Comparison of ENCODE assay signal across 9 cellular contexts in the genomic region with DNA sequence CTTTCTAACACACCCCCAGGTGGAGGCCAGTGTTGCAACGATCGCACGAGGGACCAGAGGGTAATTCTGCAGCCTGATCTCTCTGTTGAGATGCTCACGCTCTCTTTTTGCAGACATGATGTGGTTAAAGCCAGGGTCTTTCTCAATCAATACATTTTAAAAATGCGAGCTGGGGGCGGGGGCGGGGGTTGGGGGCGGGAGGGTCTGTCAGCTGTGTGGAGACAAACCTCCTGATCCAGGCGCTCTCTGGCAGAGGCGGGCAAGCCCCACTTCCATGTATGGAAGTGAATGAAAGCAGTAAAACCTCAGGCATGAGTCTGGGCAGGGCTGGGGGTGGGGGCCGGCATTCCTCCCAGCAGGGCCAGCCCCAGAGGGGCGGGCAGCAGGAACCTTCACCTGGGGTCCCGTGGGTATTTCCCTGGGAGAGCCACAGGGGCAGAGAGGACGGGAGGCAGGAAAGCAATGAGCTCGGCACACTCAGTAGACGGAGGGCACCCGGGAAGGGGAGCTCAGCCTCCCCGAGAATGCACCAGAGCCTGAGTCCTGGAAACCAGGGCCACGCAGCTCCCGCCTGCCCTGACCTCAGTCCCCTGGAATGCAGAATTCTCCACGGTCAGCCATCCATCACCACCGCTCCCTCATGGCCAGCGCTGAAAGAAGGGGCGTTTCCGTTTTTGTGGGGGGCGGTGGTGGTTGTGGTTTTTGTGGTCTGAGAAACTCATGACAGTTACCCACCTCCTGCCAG. TPM values are rescaled to one million over a fixed set of nuclear protein-coding genes. Genes with fewer than 3 reads are reported as not detected.
DNase-seq lines count a peak whose midpoint lies in the region; ATAC-seq and TF ChIP-seq lines count a peak whose summit lies in the region.
"Had no signal": no experiment of that assay in that cellular context is flagged by ENCODE, and none has a peak within 500 bp of the region (broad histone marks: within the 10 kb centered on the region; RNA-seq: fewer than 3 reads in every experiment).

No MANE protein-coding gene starts in this region.

- peak overlapping the region; percentile 95 for H3K27ac Mint-ChIP-seq in mesothelial cell of epicardium
- no peak overlapping the region for H3K27ac Mint-ChIP-seq in CD4-positive, alpha-beta memory T cell

- H3K4me1 Mint-ChIP-seq in mesothelial cell of epicardium = peaks cover 45% of the 10 kb centered on the region
- no peaks in the 10 kb centered on the region for H3K4me1 Mint-ChIP-seq in CD4-positive, alpha-beta memory T cell

- ATAC-seq in HG03442 (IDR thresholded peaks at IDR 0.05; ENCODE audit: unreplicated experiment) = no peak

- H3K36me3 ChIP-seq in MG63 = peaks cover 3% of the 10 kb centered on the region; the same call in 1 of the 2 replicates
- H3K36me3 ChIP-seq in CD4-positive, alpha-beta memory T cell (ENCODE audit: insufficient read depth, low read length) = no peaks in the 10 kb centered on the region

- no peaks in the 10 kb centered on the region for H3K9me3 Mint-ChIP-seq in mesothelial cell of epicardium
- H3K9me3 Mint-ChIP-seq in CD4-positive, alpha-beta memory T cell = no peaks in the 10 kb centered on the region

- H3K27me3 Mint-ChIP-seq in mesothelial cell of epicardium (ENCODE audit: low read depth) = no peaks in the 10 kb centered on the region
- peaks cover 7 to 14% of the 10 kb centered on the region in 2 donors for H3K27me3 Mint-ChIP-seq in CD4-positive, alpha-beta memory T cell

- no peak for TF ChIP-seq CTCF in AG09319 (IDR thresholded peaks at IDR 0.05; ENCODE audit: low read depth, low read length)
- no peak for TF ChIP-seq CTCF in coronary artery (IDR thresholded peaks at IDR 0.05)
- no peak for TF ChIP-seq CTCF in mesothelial cell of epicardium (IDR thresholded peaks at IDR 0.05; ENCODE audit: unreplicated experiment)

- H3K4me3 Mint-ChIP-seq in mesothelial cell of epicardium = peak overlapping the region; percentile 45
- no peak overlapping the region for H3K4me3 Mint-ChIP-seq in CD4-positive, alpha-beta memory T cell

- H3K4me1 ChIP-seq in CD4-positive, alpha-beta memory T cell (ENCODE audit: insufficient read depth, low read length) = peaks cover 4% of the 10 kb centered on the region

- CTCF ChIA-PET in CD4-positive, alpha-beta memory T cell (lab: Charles Lee; ENCODE audit: partially characterized antibody) = no interaction called here

- H3K4me3 ChIP-seq in MG63 (no peak overlapping the region), coronary artery (peak overlapping the region; percentile 48)
- H3K4me3 ChIP-seq in CD4-positive, alpha-beta memory T cell (ENCODE audit: low read length in 2 of 2) = no peak overlapping the region

- no peaks in the 10 kb centered on the region for H3K36me3 Mint-ChIP-seq in mesothelial cell of epicardium
- no peaks in the 10 kb centered on the region for H3K36me3 Mint-ChIP-seq in CD4-positive, alpha-beta memory T cell

- intact Hi-C loops in head of caudate nucleus (cut with DNase I) = no loop called here
- intact Hi-C loops in CD4-positive, alpha-beta memory T cell (cut with micrococcal nuclease) = no loop called here

- POLR2A ChIA-PET in CD4-positive, alpha-beta memory T cell (lab: Charles Lee; ENCODE audit: partially characterized antibody) = no interaction called here

- H3K27me3 ChIP-seq in MG63 = no peaks in the 10 kb centered on the region
- H3K27me3 ChIP-seq in CD4-positive, alpha-beta memory T cell (ENCODE audit: insufficient read depth, low read length) = peaks cover 9% of the 10 kb centered on the region

- no peaks in the 10 kb centered on the region for H3K9me3 ChIP-seq in MG63
- no peaks in the 10 kb centered on the region for H3K9me3 ChIP-seq in CD4-positive, alpha-beta memory T cell (ENCODE audit: control insufficient read depth in 1 of 2, low read length in 2 of 2)

- H3K27ac ChIP-seq in coronary artery = peak overlapping the region; percentile 75 to 81
- H3K27ac ChIP-seq in CD4-positive, alpha-beta memory T cell (ENCODE audit: low read depth, low read length) = no peak overlapping the region

- DNase-seq in AG09319 (ENCODE audit: extremely low read depth, low read depth) (peak; percentile 82), MG63 (peak; percentile 84), coronary artery (ENCODE audit: low spot score) (peak; percentile 80), mesothelial cell of epicardium (ENCODE audit: low spot score in 2 of 2, unreplicated experiment in 2 of 2) (peak in 1 of 2 experiments; percentile 66), head of caudate nucleus (no peak), superior temporal gyrus (ENCODE audit: extremely low spot score) (no peak)
- no peak for DNase-seq in CD4-positive, alpha-beta memory T cell
- DNase-seq: activated gamma-delta T cell had no signal

RNA-seq across cellular contexts. Expression of a gene that starts 28.0 kb away (rescaled TPM):
- 95.7 and 100 TPM in 2 replicates for total RNA-seq in MG63 (2014; rRNA removed; shearing (Covaris generic); ENCODE audit: low replicate concordance)
- 99.1 to 107 TPM (median 106 TPM) in 3 replicates for total RNA-seq in mesothelial cell of epicardium
- total RNA-seq in CD4-positive, alpha-beta memory T cell = 1 to 10 TPM in 1 of 2 experiments, under 1 TPM in 1; 0.55 to 1.5 TPM
- 1 to 10 TPM; 2.3 to 2.7 TPM for polyA plus RNA-seq in CD4-positive, alpha-beta memory T cell

RNA-seq across cellular contexts. Expression of a gene that starts 45.4 kb away (rescaled TPM):
- total RNA-seq in MG63 (2014; rRNA removed; shearing (Covaris generic); ENCODE audit: low replicate concordance) = 16.0 and 22.8 TPM in 2 replicates
- 14.9 to 16.3 TPM (median 15.5 TPM) in 3 replicates for total RNA-seq in mesothelial cell of epicardium
- 10 to 100 TPM; 12.3 to 13.2 TPM for total RNA-seq in CD4-positive, alpha-beta memory T cell
- 10 to 100 TPM; 23.0 to 26.3 TPM for polyA plus RNA-seq in CD4-positive, alpha-beta memory T cell

Comparison
In these comparisons a context has a peak if more than half of its experiments do, and no peak if none do; other contexts are left out.
1. DNase-seq: peak in AG09319 (single experiment), MG63 (single experiment) and coronary artery (single experiment); none in head of caudate nucleus (0 of 42), CD4-positive, alpha-beta memory T cell (0 of 5) and superior temporal gyrus (single experiment).
2. RNA of a gene that starts 28.0 kb away (total RNA-seq): 99.1 to 107 TPM in mesothelial cell of epicardium and 95.7 to 100 TPM in MG63; 0.55 to 1.5 TPM in CD4-positive, alpha-beta memory T cell; every median in the first group is over 10 times any median in the second.